26 cellular contexts compared by ENCODE assay signal in genomic region chr2:53150146-53150545, GRCh38.
"Had no signal": no experiment of that assay in that cellular context is flagged by ENCODE, and none has a peak within 500 bp of the region (broad histone marks: within the 10 kb centered on the region; RNA-seq: fewer than 3 reads in every experiment).

No MANE protein-coding gene starts in this region.

- H3K27me3 Mint-ChIP-seq: effector memory CD8-positive, alpha-beta T cell; naive thymus-derived CD8-positive, alpha-beta T cell; stimulated activated memory B cell treated with anti-CD40 and anti-IgM and Interleukin-4, amounts not matched to agents 10 μg/mL and 1 μg/mL and 100 μg/mL, for 72 hours had no signal

- H3K4me1 Mint-ChIP-seq: naive thymus-derived CD8-positive, alpha-beta T cell; neural crest cell; stimulated activated memory B cell treated with anti-CD40 and anti-IgM and Interleukin-4, amounts not matched to agents 10 μg/mL and 1 μg/mL and 100 μg/mL, for 72 hours had no signal

- H3K27ac ChIP-seq: coronary artery, left lung, neutrophil, pancreas, right atrium auricular region, thoracic aorta, tibial nerve, upper lobe of left lung had no signal

- H3K36me3 Mint-ChIP-seq: naive thymus-derived CD8-positive, alpha-beta T cell; stimulated activated memory B cell treated with anti-CD40 and anti-IgM and Interleukin-4, amounts not matched to agents 10 μg/mL and 1 μg/mL and 100 μg/mL, for 72 hours had no signal

- H3K9me3 ChIP-seq: left lung, neutrophil, pancreas, right atrium auricular region, thoracic aorta, upper lobe of left lung had no signal

- H3K27ac Mint-ChIP-seq: effector memory CD8-positive, alpha-beta T cell; naive thymus-derived CD8-positive, alpha-beta T cell; stimulated activated memory B cell treated with anti-CD40 and anti-IgM and Interleukin-4, amounts not matched to agents 10 μg/mL and 1 μg/mL and 100 μg/mL, for 72 hours had no signal

- H3K4me3 Mint-ChIP-seq: effector memory CD8-positive, alpha-beta T cell; naive thymus-derived CD8-positive, alpha-beta T cell; neural crest cell; stimulated activated memory B cell treated with anti-CD40 and anti-IgM and Interleukin-4, amounts not matched to agents 10 μg/mL and 1 μg/mL and 100 μg/mL, for 72 hours had no signal

- H3K9me3 Mint-ChIP-seq: neural crest cell had no signal

- DNase-seq: dermis blood vessel endothelial cell; effector memory CD8-positive, alpha-beta T cell; head of caudate nucleus; left cardiac atrium; left lung; mesendoderm; midbrain; naive thymus-derived CD8-positive, alpha-beta T cell; pancreas; stimulated activated CD4-positive, alpha-beta T cell treated with anti-CD3 and anti-CD28 coated beads, Interleukin-12 subunit alpha, Interleukin-12 subunit beta, amount 100 ng/mL, for 4 hours; stimulated activated CD4-positive, alpha-beta T cell treated with anti-CD3 and anti-CD28 coated beads, Interleukin-2, amount 100 ng/mL, for 24 hours; stimulated activated CD4-positive, alpha-beta T cell treated with anti-CD3 and anti-CD28 coated beads, Interleukin-4, amount 100 ng/mL, for 24 hours; stimulated activated naive CD8-positive, alpha-beta T cell treated with anti-CD3 and anti-CD28 coated beads, Interleukin-15, Interleukin-2, amounts not matched to agents 100 U/mL and 50 U/mL, for 24 hours; upper lobe of left lung had no signal

- FAIRE-seq: endometrium, frontal cortex, keratinocyte, pancreas, urothelium cell line had no signal

- ATAC-seq: effector memory CD8-positive, alpha-beta T cell; left cardiac atrium; left lung; naive thymus-derived CD8-positive, alpha-beta T cell; pancreas; sciatic nerve; stimulated activated memory B cell treated with anti-CD40 and anti-IgM and Interleukin-4, amounts not matched to agents 10 μg/mL and 1 μg/mL and 100 μg/mL, for 72 hours; stimulated activated naive CD8-positive, alpha-beta T cell treated with anti-CD3 and anti-CD28 coated beads, Interleukin-15, Interleukin-2, amounts not matched to agents 100 U/mL and 50 U/mL, for 24 hours had no signal
